ENCODE assay signal across 1 cellular context in the genomic region with DNA sequence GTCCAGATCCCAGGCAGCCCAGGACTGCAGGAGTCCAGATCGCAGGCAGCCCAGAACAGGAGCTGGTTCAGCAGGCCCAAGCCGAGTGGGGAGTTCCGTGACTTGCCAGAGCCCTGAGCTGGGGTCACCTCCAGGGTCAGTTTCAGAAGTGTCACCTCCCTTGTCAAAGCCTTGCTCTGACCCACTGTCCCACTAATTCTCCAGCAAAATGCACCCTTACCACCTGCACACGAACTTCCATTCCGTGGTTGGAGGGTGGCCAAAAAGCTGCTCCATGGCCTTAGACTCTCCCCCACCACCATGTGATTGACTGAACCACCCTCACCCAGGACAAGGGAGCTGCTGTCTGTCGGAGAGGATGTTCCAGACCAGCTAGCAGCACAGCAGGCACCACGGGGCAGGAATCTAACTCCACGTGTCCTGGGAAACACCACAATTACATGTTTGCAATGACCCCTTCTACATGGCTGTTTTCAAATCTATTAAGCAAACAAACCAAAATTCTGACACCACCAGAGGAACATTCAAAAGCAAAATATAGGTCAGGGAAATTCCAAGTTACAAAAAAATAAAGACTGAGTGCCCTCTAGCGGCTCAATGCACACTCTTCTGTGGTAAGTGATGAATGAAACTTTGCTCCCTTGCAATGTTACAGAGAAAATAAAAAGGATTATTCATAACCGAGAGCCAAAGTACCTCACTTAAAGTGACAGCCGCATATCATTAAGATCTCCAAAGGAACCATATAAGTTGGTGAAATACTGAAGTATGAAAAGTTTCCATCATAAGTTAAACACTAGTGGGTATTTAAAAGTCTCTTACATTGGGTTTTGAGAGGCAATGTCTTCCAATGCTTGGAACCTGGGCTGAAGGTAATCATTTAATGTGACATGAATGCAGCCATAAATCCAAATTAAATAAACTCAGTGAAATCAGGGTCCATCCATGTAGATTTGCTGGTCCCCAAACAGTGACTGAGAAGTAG.
TF ChIP-seq lines count a peak whose summit lies in the region.

No MANE protein-coding gene starts in this region.

TF ChIP-seq in SK-N-SH treated with all-trans-retinoic acid at 6 μM for 48 hours, 23 proteins besides CTCF, POLR2A, EP300 and RAD21 (continued from another document):
- TF ChIP-seq, protein P1, sequence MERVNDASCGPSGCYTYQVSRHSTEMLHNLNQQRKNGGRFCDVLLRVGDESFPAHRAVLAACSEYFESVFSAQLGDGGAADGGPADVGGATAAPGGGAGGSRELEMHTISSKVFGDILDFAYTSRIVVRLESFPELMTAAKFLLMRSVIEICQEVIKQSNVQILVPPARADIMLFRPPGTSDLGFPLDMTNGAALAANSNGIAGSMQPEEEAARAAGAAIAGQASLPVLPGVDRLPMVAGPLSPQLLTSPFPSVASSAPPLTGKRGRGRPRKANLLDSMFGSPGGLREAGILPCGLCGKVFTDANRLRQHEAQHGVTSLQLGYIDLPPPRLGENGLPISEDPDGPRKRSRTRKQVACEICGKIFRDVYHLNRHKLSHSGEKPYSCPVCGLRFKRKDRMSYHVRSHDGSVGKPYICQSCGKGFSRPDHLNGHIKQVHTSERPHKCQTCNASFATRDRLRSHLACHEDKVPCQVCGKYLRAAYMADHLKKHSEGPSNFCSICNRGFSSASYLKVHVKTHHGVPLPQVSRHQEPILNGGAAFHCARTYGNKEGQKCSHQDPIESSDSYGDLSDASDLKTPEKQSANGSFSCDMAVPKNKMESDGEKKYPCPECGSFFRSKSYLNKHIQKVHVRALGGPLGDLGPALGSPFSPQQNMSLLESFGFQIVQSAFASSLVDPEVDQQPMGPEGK (CRISPR knock-in tag; IDR thresholded peaks at IDR 0.05; ENCODE audit: borderline replicate concordance): no peak
